ENCODE assay signal across 10 cellular contexts in the genomic region with DNA sequence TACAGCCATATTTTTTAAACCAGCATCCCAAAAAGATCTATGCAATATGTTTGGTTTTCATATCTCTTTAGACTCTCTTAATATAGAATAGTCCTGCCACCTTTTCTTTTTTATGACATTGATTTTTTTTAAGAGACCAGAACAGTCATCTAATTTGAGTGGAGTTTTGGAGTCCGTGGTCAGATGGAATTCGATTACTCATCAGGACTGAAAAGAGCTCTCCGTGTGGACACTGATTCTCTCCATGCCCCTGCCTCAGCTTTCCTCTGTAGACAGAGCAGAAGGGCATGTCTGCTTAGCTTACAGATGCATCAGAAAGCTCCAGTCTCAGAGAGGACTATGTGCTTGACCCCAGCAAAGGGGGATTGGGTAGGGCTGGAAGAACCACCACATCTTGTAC.
DNase-seq lines count a peak whose midpoint lies in the region; ATAC-seq and TF ChIP-seq lines count a peak whose summit lies in the region.
"Had no signal": no experiment of that assay in that cellular context is flagged by ENCODE, and none has a peak within 500 bp of the region (broad histone marks: within the 10 kb centered on the region; RNA-seq: fewer than 3 reads in every experiment).

No MANE protein-coding gene starts in this region.

- ATAC-seq in HG02885 (IDR thresholded peaks at IDR 0.05; ENCODE audit: poor library complexity, unreplicated experiment): no peak
- no peak for ATAC-seq in GM19324 (IDR thresholded peaks at IDR 0.05; ENCODE audit: low FRiP score, unreplicated experiment)

- H3K4me3 ChIP-seq in AG09309 (ENCODE audit: control insufficient read depth, low read depth, low read length): no peak overlapping the region
- H3K4me3 ChIP-seq: upper lobe of left lung had no signal

- DNase-seq in AG09309 (ENCODE audit: low read depth): peak; percentile 45
- DNase-seq in HPDE6-E6E7 (ENCODE audit: extremely low spot score): peak; percentile 16
- DNase-seq in amniotic stem cell (lab: John Stamatoyannopoulos, UW): peak; percentile 30
- DNase-seq in islet precursor cell: peak; percentile 87
- DNase-seq in NCI-H2107 (lab: John Stamatoyannopoulos, UW): no peak
- DNase-seq in activated CD4-positive, alpha-beta T cell treated with anti-CD3 and anti-CD28 coated beads, Interleukin-2, amount 50 U/mL, for 1 hour: no peak
- DNase-seq: CD4-positive, alpha-beta memory T cell; upper lobe of left lung had no signal

- TF ChIP-seq CTCF in AG09309 (IDR thresholded peaks at IDR 0.05; ENCODE audit: control insufficient read depth, insufficient read depth, low read depth, low read length, missing control alignments): no peak

Comparison
In these comparisons a context has a peak if more than half of its experiments do, and no peak if none do; other contexts are left out.
1. DNase-seq: peak in AG09309 (single experiment), HPDE6-E6E7 (single experiment), amniotic stem cell (single experiment) and islet precursor cell (single experiment); none in NCI-H2107 (single experiment) and activated CD4-positive, alpha-beta T cell treated with anti-CD3 and anti-CD28 coated beads, Interleukin-2, amount 50 U/mL, for 1 hour (single experiment).